8 cellular contexts compared by ENCODE assay signal in the genomic region with DNA sequence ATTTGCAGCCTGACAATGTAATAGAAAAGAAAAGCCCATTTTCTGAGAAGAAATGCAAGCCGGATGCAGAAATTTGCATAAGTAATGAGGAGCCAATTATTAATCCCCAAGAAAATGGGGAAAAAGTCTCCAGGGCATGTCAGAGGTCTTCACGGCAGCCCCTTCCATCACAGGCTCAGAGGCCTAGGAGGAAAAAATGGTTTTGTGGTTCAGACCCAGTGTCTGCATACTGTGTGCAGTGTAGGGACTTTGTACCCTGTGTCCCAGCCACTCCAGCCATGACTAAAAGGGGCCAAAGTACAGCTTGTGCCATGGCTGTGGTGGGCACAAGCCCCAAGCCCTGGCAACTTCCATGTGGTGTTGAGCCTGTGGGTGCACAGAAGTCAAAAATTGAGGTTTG.
"Had no signal": no experiment of that assay in that cellular context is flagged by ENCODE, and none has a peak within 500 bp of the region (broad histone marks: within the 10 kb centered on the region; RNA-seq: fewer than 3 reads in every experiment).

No MANE protein-coding gene starts in this region.

- H3K9ac ChIP-seq: KMS-11 had no signal

- DNase-seq: IMR-90, Karpas-422, KBM-7, KG1 had no signal

- ATAC-seq: HepG2 had no signal

- H3K27ac ChIP-seq: HL-60, KMS-11 had no signal

- H3K4me2 ChIP-seq: KMS-11 had no signal

- FAIRE-seq: HepG2, HTR-8/SVneo had no signal
